Comparison of ENCODE assay signal across 8 cellular contexts in genomic region chr17:75779987-75780889, GRCh38. TPM values are rescaled to one million over a fixed set of nuclear protein-coding genes. Genes with fewer than 3 reads are reported as not detected.
DNase-seq lines count a peak whose midpoint lies in the region; ATAC-seq, FAIRE-seq and TF ChIP-seq lines count a peak whose summit lies in the region.

No MANE protein-coding gene starts in this region.

- peak overlapping the region; percentile 1; the same call in 1 of the 3 replicates for H3K4me3 ChIP-seq in A549
- H3K4me3 ChIP-seq in GM12878, result no peak overlapping the region
- H3K4me3 ChIP-seq in muscle layer of duodenum (ENCODE audit: low read depth in 1 of 2, low read length in 2 of 2), result peak overlapping the region in 1 of 2 donors; percentile 94

- intact Hi-C loops in GM12878 (cut with micrococcal nuclease; ENCODE audit: unreplicated experiment), result loop anchor here (2.0 to 10.0 kb wide), 3 partner anchors 75 to 485 kb away; partner anchors contain the start of genes TRIM65, UBALD2 and WBP2

- in situ Hi-C loops in GM12878 (cut with MboI), result loop anchor here (5.0 kb wide), 1 partner anchor 482 kb away; no protein-coding TSS in a partner anchor

- RAD21 ChIA-PET in GM12878 (lab: Charles Lee; ENCODE audit: unreplicated experiment), result interaction anchor here (0.6 to 2.1 kb wide), 13 partner anchors 14 to 116 kb away, joined by 3 to 17 read pairs (median 4); partner anchors contain the start of genes GALK1, TRIM65, UNC13D and WBP2

- no peaks in the 10 kb centered on the region for H3K9me3 ChIP-seq in A549
- H3K9me3 ChIP-seq in KOPT-K1 (ENCODE audit: insufficient read depth, low read length, poor library complexity, severe bottlenecking), result no peaks in the 10 kb centered on the region
- no peaks in the 10 kb centered on the region for H3K9me3 ChIP-seq in GM12878 (replicated peaks; ENCODE audit: control insufficient read depth, insufficient read depth, low read length)
- H3K9me3 ChIP-seq in muscle layer of duodenum (ENCODE audit: control insufficient read depth in 1 of 2, low read length in 2 of 2), result no peaks in the 10 kb centered on the region

- H3K9ac ChIP-seq in GM12878 (ENCODE audit: control insufficient read depth, insufficient read depth, low read length), result no peak overlapping the region

- TF ChIP-seq RAD21 in A549 (conservative IDR thresholded peaks at IDR 0.05 in 1 of 2, IDR thresholded peaks at IDR 0.05 in 1 of 2) (no peak), GM12878 (IDR thresholded peaks at IDR 0.05; ENCODE audit: insufficient read depth, low read depth, low read length) (no peak)

- H3K27ac ChIP-seq in A549 (peak overlapping the region; percentile 63 to 78), KOPT-K1 (ENCODE audit: low read depth, low read length, poor library complexity, severe bottlenecking) (peak overlapping the region; percentile 51), GM12878 (ENCODE audit: control insufficient read depth, insufficient read depth) (no peak overlapping the region), muscle layer of duodenum (ENCODE audit: low read length) (peak overlapping the region; percentile 92)

- no peak overlapping the region; the same call in 1 of the 2 replicates for H2AFZ ChIP-seq in GM12878 (ENCODE audit: control insufficient read depth, low read depth, low read length)

- DNase-seq in A549 (ENCODE audit: low read depth in 1 of 2, low spot score in 1 of 2) (no peak), GM12878 (ENCODE audit: low read depth, low spot score) (no peak), GM19240 (ENCODE audit: insufficient read length, low spot score) (no peak), DMS53 (lab: John Stamatoyannopoulos, UW) (no peak), cortex of kidney (lab: John Stamatoyannopoulos, UW) (no peak)

- H3K4me2 ChIP-seq in A549 (peak overlapping the region; percentile 69), GM12878 (ENCODE audit: control insufficient read depth, insufficient read depth) (peak overlapping the region; percentile 47; the same call in 1 of the 2 replicates)

- no peak for TF ChIP-seq EP300 in A549 (IDR thresholded peaks at IDR 0.05)
- TF ChIP-seq EP300 in GM12878 (IDR thresholded peaks at IDR 0.05; ENCODE audit: borderline replicate concordance in 1 of 2, control insufficient read depth in 1 of 2, low read depth in 2 of 2, low read length in 2 of 2), result no peak

- peaks cover 10% of the 10 kb centered on the region for H4K20me1 ChIP-seq in GM12878 (ENCODE audit: control insufficient read depth, insufficient read depth)

- H3K79me2 ChIP-seq in GM12878 (ENCODE audit: control insufficient read depth, insufficient read depth, low read length), result peaks cover 36% of the 10 kb centered on the region

- TF ChIP-seq CTCF in A549 (IDR thresholded peaks at IDR 0.05) (no peak), GM12878 (IDR thresholded peaks at IDR 0.05 in 2 of 3, conservative IDR thresholded peaks at IDR 0.05 in 1 of 3; ENCODE audit: control insufficient read depth in 2 of 3, extremely low read depth in 1 of 3, insufficient read depth in 1 of 3, low read depth in 3 of 3, low read length in 3 of 3) (no peak)

- SMC1A ChIA-PET in GM12878 (lab: Charles Lee; ENCODE audit: uncharacterized antibody, unreplicated experiment), result interaction anchor here (0.6 to 1.0 kb wide), 8 partner anchors 10 to 113 kb away, joined by 3 to 7 read pairs (median 4); partner anchors contain the start of genes UNC13D and WBP2

- peaks cover 43% of the 10 kb centered on the region for H3K36me3 ChIP-seq in KOPT-K1 (ENCODE audit: insufficient read depth, low read length)
- peaks cover 0 to 18% of the 10 kb centered on the region in 2 experiments for H3K36me3 ChIP-seq in GM12878 (ENCODE audit: control insufficient read depth in 2 of 2, insufficient read depth in 2 of 2, low read length in 1 of 2)
- H3K36me3 ChIP-seq in muscle layer of duodenum (ENCODE audit: control insufficient read depth in 1 of 2, insufficient read depth in 2 of 2, low read length in 2 of 2), result peaks cover 18 to 27% of the 10 kb centered on the region in 2 donors

- POLR2A ChIA-PET in A549 (lab: Yijun Ruan, JAX) (interaction anchor here (0.5 to 2.0 kb wide), 73 partner anchors 9 to 491 kb away, joined by 3 to 73 read pairs (median 5); partner anchors contain the start of genes GALK1, GRB2, ITGB4 and LLGL2), GM12878 (lab: Charles Lee) (interaction anchor here (0.5 to 5.2 kb wide), 27 partner anchors 10 to 670 kb away, joined by 3 to 38 read pairs (median 5); partner anchors contain the start of genes GALK1, RECQL5, SAP30BP and UNC13D)

- ATAC-seq in A549, result no peak; a peak in 1 of 6 replicates
- ATAC-seq in GM12878, result no peak
- no peak for ATAC-seq in GM21423 (IDR thresholded peaks at IDR 0.05; ENCODE audit: unreplicated experiment)

- no TSS peak for BruUV-seq in GM12878 (replicated peaks; lab: Mats Ljungman, UMichigan)

- peaks cover 41% of the 10 kb centered on the region for H3K4me1 ChIP-seq in A549
- H3K4me1 ChIP-seq in GM12878 (ENCODE audit: control insufficient read depth, insufficient read depth, low read length), result peaks cover 16% of the 10 kb centered on the region
- H3K4me1 ChIP-seq in muscle layer of duodenum (ENCODE audit: control insufficient read depth in 1 of 2, insufficient read depth in 2 of 2, low read length in 2 of 2), result peaks cover 15 to 32% of the 10 kb centered on the region in 2 donors

- TF ChIP-seq POLR2A in A549 (IDR thresholded peaks at IDR 0.05; ENCODE audit: low read length), result no peak
- no peak for TF ChIP-seq POLR2A in GM12878 (IDR thresholded peaks at IDR 0.05; ENCODE audit: low read depth, low read length)

- FAIRE-seq in A549 (lab: Jason Lieb, UNC) (no peak), GM12878 (lab: Jason Lieb, UNC) (no peak)

- CTCF ChIA-PET in A549 (lab: Yijun Ruan, JAX) (interaction anchor here (0.6 to 9.7 kb wide), 9 partner anchors 17 to 602 kb away, joined by 3 to 131 read pairs (median 3); partner anchors contain the start of genes GALK1 and TRIM47), GM12878 (lab: Yijun Ruan, JAX) (interaction anchor here (0.6 to 3.0 kb wide), 19 partner anchors 9 to 429 kb away, joined by 3 to 15 read pairs (median 4); partner anchors contain the start of genes GALK1, UNC13D and WBP2)

- H3K27me3 ChIP-seq in GM12878 (replicated peaks in 1 of 2; ENCODE audit: control insufficient read depth in 2 of 2, insufficient read depth in 2 of 2, low read length in 1 of 2), result no peaks in the 10 kb centered on the region
- no peaks in the 10 kb centered on the region for H3K27me3 ChIP-seq in muscle layer of duodenum (ENCODE audit: low read depth, low read length)

- WGBS in A549 (ENCODE audit: missing lambda C conversion rate), result 18% methylated on average over 5 of the region's 5 CpGs
- WGBS in GM12878 (ENCODE audit: insufficient coverage, insufficient replicate concordance, low lambda C conversion rate, missing lambda C conversion rate), result 28% methylated on average over 5 of the region's 5 CpGs

RNA-seq across cellular contexts. Expression of gene UNK, which starts 4.4 kb away (rescaled TPM):
- polyA plus RNA-seq in A549 (2011; rRNA removed), result 34.5 and 40.0 TPM in 2 replicates
- 23.9 and 28.2 TPM in 2 replicates for polyA plus RNA-seq in A549 (2012; cell fraction: cytosol; rRNA removed)
- polyA plus RNA-seq in A549 (2012; cell fraction: nucleus; rRNA removed), result 42.4 and 50.7 TPM in 2 replicates
- polyA plus RNA-seq in A549 (2017; fragmentation: RNase III; extraction: RNeasy Plus Mini Kit Qiagen cat#74134 plus additional on column Dnase treatment), result 27.0 to 31.5 TPM (median 29.1 TPM) in 3 replicates
- 27.2 and 33.9 TPM in 2 replicates for polyA minus RNA-seq in A549 (2011; rRNA and poly(A)+ RNA removed)
- total RNA-seq in GM12878 (2013; cell fraction: nucleolus; rRNA removed), result 197 and 212 TPM in 2 replicates
- total RNA-seq in GM12878 (2014; rRNA removed), result 26.7 and 32.6 TPM in 2 replicates
- 23.8 and 25.9 TPM in 2 replicates for total RNA-seq in GM12878 (2014; rRNA removed; fragmentation: Illumina TruSeq; extraction: Trizol)
- total RNA-seq in GM12878 (2021), result 32.2 and 34.5 TPM in 2 replicates
- polyA plus RNA-seq in GM12878 (2011; ENCODE audit: low read depth), result 6.2 TPM
- 30.8 and 33.2 TPM in 2 replicates for polyA plus RNA-seq in GM12878 (2011; rRNA removed)
- 17.2 and 20.1 TPM in 2 replicates for polyA plus RNA-seq in GM12878 (2011; cell fraction: cytosol; rRNA removed)
- 36.8 and 48.3 TPM in 2 replicates for polyA plus RNA-seq in GM12878 (2011; cell fraction: nucleus; rRNA removed)
- 18.8 and 20.3 TPM in 2 replicates for polyA plus RNA-seq in GM12878 (2012)
- polyA plus RNA-seq in GM12878 (2014; fragmentation: Illumina TruSeq; extraction: Trizol), result 25.2 and 26.9 TPM in 2 replicates
- polyA plus RNA-seq in GM12878 (2014; fragmentation: Nextera tagmentation; extraction: Ambion mirVana), result 10 to 100 TPM in 1 of 2 experiments, 1 to 10 TPM in 1; 8.9 to 11.9 TPM
- polyA plus RNA-seq in GM12878 (2014; rRNA removed), result 29.7 and 31.1 TPM in 2 replicates
- 10 to 100 TPM; 27.6 to 27.8 TPM for polyA plus RNA-seq in GM12878 (2016; fragmentation: Nextera tagmentation; extraction: Ambion mirVana)
- polyA minus RNA-seq in GM12878 (2011; rRNA and poly(A)+ RNA removed), result 48.5 and 52.4 TPM in 2 replicates
- 11.5 and 12.8 TPM in 2 replicates for polyA minus RNA-seq in GM12878 (2011; cell fraction: cytosol; rRNA and poly(A)+ RNA removed)
- 41.1 and 51.5 TPM in 2 replicates for polyA minus RNA-seq in GM12878 (2011; cell fraction: nucleus; rRNA and poly(A)+ RNA removed)

RNA-seq across cellular contexts. Expression of gene GALK1, which starts 15.2 kb away (rescaled TPM):
- 20.7 and 21.3 TPM in 2 replicates for polyA plus RNA-seq in A549 (2011; rRNA removed)
- 70.7 and 89.2 TPM in 2 replicates for polyA plus RNA-seq in A549 (2012; cell fraction: cytosol; rRNA removed)
- polyA plus RNA-seq in A549 (2012; cell fraction: nucleus; rRNA removed), result 111 and 163 TPM in 2 replicates
- polyA plus RNA-seq in A549 (2017; fragmentation: RNase III; extraction: RNeasy Plus Mini Kit Qiagen cat#74134 plus additional on column Dnase treatment), result 50.9 to 55.6 TPM (median 54.3 TPM) in 3 replicates
- 18.7 and 33.3 TPM in 2 replicates for polyA minus RNA-seq in A549 (2011; rRNA and poly(A)+ RNA removed)
- 12.0 and 15.1 TPM in 2 replicates for total RNA-seq in GM12878 (2013; cell fraction: nucleolus; rRNA removed)
- total RNA-seq in GM12878 (2014; rRNA removed), result 32.6 and 43.2 TPM in 2 replicates
- 8.7 and 9.2 TPM in 2 replicates for total RNA-seq in GM12878 (2014; rRNA removed; fragmentation: Illumina TruSeq; extraction: Trizol)
- total RNA-seq in GM12878 (2021), result 38.5 and 41.1 TPM in 2 replicates
- 8.1 TPM for polyA plus RNA-seq in GM12878 (2011; ENCODE audit: low read depth)
- polyA plus RNA-seq in GM12878 (2011; rRNA removed), result 4.0 and 8.4 TPM in 2 replicates
- 15.1 and 25.3 TPM in 2 replicates for polyA plus RNA-seq in GM12878 (2011; cell fraction: cytosol; rRNA removed)
- polyA plus RNA-seq in GM12878 (2011; cell fraction: nucleus; rRNA removed), result 30.2 and 35.7 TPM in 2 replicates
- 18.6 and 22.4 TPM in 2 replicates for polyA plus RNA-seq in GM12878 (2012)
- polyA plus RNA-seq in GM12878 (2014; fragmentation: Illumina TruSeq; extraction: Trizol), result 0.25 and 3.6 TPM in 2 replicates
- 1 to 10 TPM in 1 of 2 experiments, under 1 TPM in 1; 0.21 to 5.9 TPM for polyA plus RNA-seq in GM12878 (2014; fragmentation: Nextera tagmentation; extraction: Ambion mirVana)
- polyA plus RNA-seq in GM12878 (2014; rRNA removed), result 34.2 and 40.8 TPM in 2 replicates
- 10 to 100 TPM; 38.1 to 43.8 TPM for polyA plus RNA-seq in GM12878 (2016; fragmentation: Nextera tagmentation; extraction: Ambion mirVana)
- polyA minus RNA-seq in GM12878 (2011; rRNA and poly(A)+ RNA removed), result 5.0 and 16.4 TPM in 2 replicates
- polyA minus RNA-seq in GM12878 (2011; cell fraction: cytosol; rRNA and poly(A)+ RNA removed), result 9.8 and 15.2 TPM in 2 replicates
- 9.7 TPM in 2 replicates for polyA minus RNA-seq in GM12878 (2011; cell fraction: nucleus; rRNA and poly(A)+ RNA removed)

RNA-seq across cellular contexts. Expression of gene ITGB4, which starts 59.0 kb away (rescaled TPM):
- polyA plus RNA-seq in A549 (2011; rRNA removed) (19.8 and 20.6 TPM in 2 replicates), A549 (2017; fragmentation: RNase III; extraction: RNeasy Plus Mini Kit Qiagen cat#74134 plus additional on column Dnase treatment) (30.1 to 37.4 TPM (median 36.0 TPM) in 3 replicates), GM12878 (2011; rRNA removed) (0.20 and 0.39 TPM in 2 replicates), GM12878 (2014; fragmentation: Illumina TruSeq; extraction: Trizol) (0.10 TPM in 1 of 2 replicates, not detected in the other), GM12878 (2014; fragmentation: Nextera tagmentation; extraction: Ambion mirVana) (not detected), GM12878 (2014; rRNA removed) (0.35 and 0.44 TPM in 2 replicates), GM12878 (2016; fragmentation: Nextera tagmentation; extraction: Ambion mirVana) (under 1 TPM; 0.20 to 0.45 TPM)
- 17.2 and 22.1 TPM in 2 replicates for polyA plus RNA-seq in A549 (2012; cell fraction: cytosol; rRNA removed)
- polyA plus RNA-seq in A549 (2012; cell fraction: nucleus; rRNA removed), result 77.1 and 140 TPM in 2 replicates
- polyA minus RNA-seq in A549 (2011; rRNA and poly(A)+ RNA removed), result 53.3 and 59.6 TPM in 2 replicates
- total RNA-seq in GM12878 (2013; cell fraction: nucleolus; rRNA removed), result 0.46 and 0.61 TPM in 2 replicates
- total RNA-seq in GM12878 (2014; rRNA removed) (0.05 and 0.06 TPM in 2 replicates), GM12878 (2014; rRNA removed; fragmentation: Illumina TruSeq; extraction: Trizol) (0.18 and 0.28 TPM in 2 replicates), GM12878 (2021) (1.6 and 1.9 TPM in 2 replicates)
- polyA plus RNA-seq in GM12878 (2011; ENCODE audit: low read depth), result 0.33 TPM
- 0.24 and 0.27 TPM in 2 replicates for polyA plus RNA-seq in GM12878 (2011; cell fraction: cytosol; rRNA removed)
- 0.64 and 1.1 TPM in 2 replicates for polyA plus RNA-seq in GM12878 (2011; cell fraction: nucleus; rRNA removed)
- 1.3 TPM in 2 replicates for polyA plus RNA-seq in GM12878 (2012)
- polyA minus RNA-seq in GM12878 (2011; rRNA and poly(A)+ RNA removed), result 0.51 and 2.0 TPM in 2 replicates
- polyA minus RNA-seq in GM12878 (2011; cell fraction: cytosol; rRNA and poly(A)+ RNA removed), result 1.9 and 2.4 TPM in 2 replicates
- polyA minus RNA-seq in GM12878 (2011; cell fraction: nucleus; rRNA and poly(A)+ RNA removed), result 1.8 and 2.7 TPM in 2 replicates

Comparison
In these comparisons a context has a peak if more than half of its experiments do, and no peak if none do; other contexts are left out.
1. RNA of gene ITGB4, which starts 59.0 kb away (polyA plus RNA-seq): 17.2 to 140 TPM in A549; 0.10 to 1.3 TPM in GM12878; every median in the first group is over 4 times any median in the second.
2. Of the 24 proteins assayed by ChIP-seq in both GM12878 and A549: peak only in GM12878: none; only in A549: RFX5; in both: none; in neither: 23.